8 cellular contexts compared by ENCODE assay signal in genomic region chr1:32014199-32014936, GRCh38. TPM values are rescaled to one million over a fixed set of nuclear protein-coding genes. Genes with fewer than 3 reads are reported as not detected.
A peak's percentile ranks its signal among the peaks of the same experiment; 100 is the strongest.
DNase-seq lines count a peak whose midpoint lies in the region; ATAC-seq and TF ChIP-seq lines count a peak whose summit lies in the region.

No MANE protein-coding gene starts in this region.

- H3K9ac ChIP-seq in SK-N-MC (ENCODE audit: insufficient read length) (peak overlapping the region; percentile 96), rectal smooth muscle tissue (ENCODE audit: low read length) (peak overlapping the region; percentile 89)

- H3K27me3 ChIP-seq in ascending aorta (no peaks in the 10 kb centered on the region), hepatocyte (no peaks in the 10 kb centered on the region), rectal smooth muscle tissue (ENCODE audit: control insufficient read depth, insufficient read depth, low read length) (no peaks in the 10 kb centered on the region)

- no peaks in the 10 kb centered on the region for H3K9me2 ChIP-seq in hepatocyte (replicated peaks; ENCODE audit: insufficient read depth)

- no peaks in the 10 kb centered on the region for H3K9me3 ChIP-seq in SK-N-MC (ENCODE audit: low read depth, low read length)
- H3K9me3 ChIP-seq in ascending aorta: no peaks in the 10 kb centered on the region
- H3K9me3 ChIP-seq in hepatocyte (ENCODE audit: low read depth): no peaks in the 10 kb centered on the region

- H4K20me1 ChIP-seq in hepatocyte (ENCODE audit: insufficient read depth, poor library complexity, severe bottlenecking): peaks cover 52% of the 10 kb centered on the region

- peaks cover 53% of the 10 kb centered on the region for H3K79me2 ChIP-seq in hepatocyte

- peak overlapping the region; percentile 88 for H3K4me2 ChIP-seq in hepatocyte

- TF ChIP-seq CTCF in ascending aorta (IDR thresholded peaks at IDR 0.05): no peak
- TF ChIP-seq CTCF in hepatocyte (IDR thresholded peaks at IDR 0.05; ENCODE audit: poor library complexity): no peak

- peaks cover 26% of the 10 kb centered on the region for H3K36me3 ChIP-seq in SK-N-MC (ENCODE audit: insufficient read depth, low read length)
- H3K36me3 ChIP-seq in ascending aorta: no peaks in the 10 kb centered on the region
- H3K36me3 ChIP-seq in hepatocyte (replicated peaks; ENCODE audit: insufficient read depth, low read depth): no peaks in the 10 kb centered on the region
- no peaks in the 10 kb centered on the region for H3K36me3 ChIP-seq in rectal smooth muscle tissue (ENCODE audit: control insufficient read depth, insufficient read depth, low read length)

- WGBS in hepatocyte (ENCODE audit: low lambda C conversion rate, missing lambda C conversion rate): 1% methylated on average over 50 of the region's 54 CpGs

- intact Hi-C loops in ascending aorta (cut with DNase I): loop anchor here (10.0 kb wide), 1 partner anchor 160 kb away; the partner anchor contains the start of gene TXLNA

- H2AFZ ChIP-seq in hepatocyte: peak overlapping the region; percentile 37

- H3K27ac ChIP-seq in SK-N-MC (peak overlapping the region; percentile 95), ascending aorta (peak overlapping the region; percentile 98 to 100), hepatocyte (peak overlapping the region; percentile 99), rectal smooth muscle tissue (ENCODE audit: low read depth, low read length) (peak overlapping the region; percentile 99)

- H3K4me3 ChIP-seq in SK-N-MC (peak overlapping the region; percentile 95), ascending aorta (peak overlapping the region; percentile 96 to 99), hepatocyte (peak overlapping the region; percentile 97), rectal smooth muscle tissue (ENCODE audit: low read length) (peak overlapping the region; percentile 97)

- H3K4me1 ChIP-seq in ascending aorta (peaks cover 9 to 31% of the 10 kb centered on the region in 2 donors), hepatocyte (ENCODE audit: insufficient read depth) (peaks cover 13% of the 10 kb centered on the region), rectal smooth muscle tissue (ENCODE audit: control insufficient read depth, insufficient read depth, low read length) (peaks cover 10% of the 10 kb centered on the region)

- peak in 13 of 14 donors; percentile 24 to 74 (median 52) for DNase-seq in C1 segment of cervical spinal cord (lab: John Stamatoyannopoulos, UW)
- no peak for DNase-seq in SK-N-MC (ENCODE audit: low read depth, low spot score)
- peak in 1 of 2 donors; percentile 71 for DNase-seq in ascending aorta (ENCODE audit: low spot score in 2 of 2)
- peak; percentile 71 for DNase-seq in hepatocyte (ENCODE audit: low spot score)
- no peak for DNase-seq in SKM-1 (lab: John Stamatoyannopoulos, UW; ENCODE audit: unreplicated experiment)

- ATAC-seq in GM19035 (IDR thresholded peaks at IDR 0.05; ENCODE audit: unreplicated experiment) (peak; percentile 34), HG03432 (IDR thresholded peaks at IDR 0.05; ENCODE audit: unreplicated experiment) (peak; percentile 36)

RNA-seq across cellular contexts. Expression of gene KHDRBS1, which starts 0.7 kb away (rescaled TPM):
- total RNA-seq in ascending aorta (120 TPM), hepatocyte (88.4 and 98.7 TPM in 2 replicates)
- polyA plus RNA-seq in hepatocyte: 81.9 and 92.0 TPM in 2 replicates

RNA-seq across cellular contexts. Expression of gene TMEM39B, which starts 58.4 kb away (rescaled TPM):
- total RNA-seq in ascending aorta: 2.6 TPM
- total RNA-seq in hepatocyte: 3.6 and 5.1 TPM in 2 replicates
- polyA plus RNA-seq in hepatocyte: 3.9 and 5.3 TPM in 2 replicates

Comparison
In these comparisons a context has a peak if more than half of its experiments do, and no peak if none do; other contexts are left out.
1. DNase-seq: peak in C1 segment of cervical spinal cord (13 of 14) and hepatocyte (single experiment); none in SK-N-MC (single experiment) and SKM-1 (single experiment).
2. Peak in every context shown above with its lines, with median percentiles within 50 percentile points of each other: H3K27ac ChIP-seq and H3K4me3 ChIP-seq.